In genomic region chr1:32355778-32356177, GRCh38 we compare ENCODE assay signal across 5 cellular contexts. TPM values are rescaled to one million over a fixed set of nuclear protein-coding genes. Genes with fewer than 3 reads are reported as not detected.
A peak's percentile ranks its signal among the peaks of the same experiment; 100 is the strongest.
DNase-seq lines count a peak whose midpoint lies in the region; TF ChIP-seq lines count a peak whose summit lies in the region.
"Not testable (repeated sequence)": the region's sequence is repeated elsewhere in the genome, so short reads cannot be mapped to it uniquely, and the experiment has no call there.

No MANE protein-coding gene starts in this region.

- H3K9me3 Mint-ChIP-seq in endothelial cell (ENCODE audit: unreplicated experiment); nephron; neural crest cell: not testable (repeated sequence)

- peaks cover 11% of the 10 kb centered on the region for H3K36me3 Mint-ChIP-seq in endothelial cell (ENCODE audit: low read depth, unreplicated experiment)
- peaks cover 12% of the 10 kb centered on the region for H3K36me3 Mint-ChIP-seq in nephron (ENCODE audit: low read depth)
- H3K36me3 Mint-ChIP-seq in neural crest cell (ENCODE audit: low read depth): not testable (repeated sequence)

- not testable (repeated sequence) for H3K4me3 ChIP-seq in HEK293 (ENCODE audit: low read depth, low read length); testis

- peak overlapping the region; percentile 13 for H3K27ac Mint-ChIP-seq in endothelial cell (ENCODE audit: unreplicated experiment)
- peak overlapping the region; percentile 85 to 100 (median 99) for H3K27ac Mint-ChIP-seq in nephron
- peak overlapping the region; percentile 1 for H3K27ac Mint-ChIP-seq in neural crest cell (ENCODE audit: unreplicated experiment)

- H3K4me1 Mint-ChIP-seq in endothelial cell (ENCODE audit: unreplicated experiment): peaks cover 42% of the 10 kb centered on the region
- peaks cover 44% of the 10 kb centered on the region for H3K4me1 Mint-ChIP-seq in nephron
- peaks cover 49% of the 10 kb centered on the region for H3K4me1 Mint-ChIP-seq in neural crest cell

- CTCF ChIA-PET in HEK293 (lab: Yijun Ruan, JAX): interaction anchor here (1.3 kb wide), 1 partner anchor 140 kb away, joined by 4 read pairs; no protein-coding TSS in a partner anchor

- POLR2A ChIA-PET in HEK293 (lab: Yijun Ruan, JAX): interaction anchor here (0.6 to 1.2 kb wide), 4 partner anchors 20 to 149 kb away, joined by 3 to 6 read pairs (median 3); partner anchors contain the start of gene MARCKSL1

- H3K4me3 Mint-ChIP-seq in endothelial cell (ENCODE audit: unreplicated experiment); nephron; neural crest cell: not testable (repeated sequence)

- H3K4me1 ChIP-seq in HEK293 (ENCODE audit: control insufficient read depth, insufficient read depth, low read length): not testable (repeated sequence)
- peaks cover 51% of the 10 kb centered on the region for H3K4me1 ChIP-seq in testis

- peaks cover 18% of the 10 kb centered on the region for H3K27me3 Mint-ChIP-seq in endothelial cell (ENCODE audit: unreplicated experiment)
- not testable (repeated sequence) for H3K27me3 Mint-ChIP-seq in nephron (ENCODE audit: low read depth); neural crest cell (ENCODE audit: low read depth)

- H3K27me3 ChIP-seq in testis: not testable (repeated sequence)

- not testable (repeated sequence) for TF ChIP-seq CTCF in HEK293 (tag by site-specific recombination; IDR thresholded peaks at IDR 0.05); endothelial cell (IDR thresholded peaks at IDR 0.05; ENCODE audit: unreplicated experiment); nephron (IDR thresholded peaks at IDR 0.05; ENCODE audit: unreplicated experiment in 3 of 3); neural crest cell (conservative IDR thresholded peaks at IDR 0.05); testis (IDR thresholded peaks at IDR 0.05)

- H3K27ac ChIP-seq in HEK293 (ENCODE audit: extremely low read depth, low read depth, low read length): not testable (repeated sequence)
- H3K27ac ChIP-seq in testis: peak overlapping the region; percentile 15 to 98

- intact Hi-C loops in testis (cut with DNase I; ENCODE audit: low total_unique reads): not testable (repeated sequence)

- TF ChIP-seq POLR2A in testis (IDR thresholded peaks at IDR 0.05): not testable (repeated sequence)

- 80 to 83% methylated on average over 6 of the region's 6 CpGs for WGBS in testis, 2 donors

- DNase-seq in endothelial cell (ENCODE audit: low spot score); neural crest cell (ENCODE audit: low read depth, low spot score); testis: not testable (repeated sequence)

- H3K36me3 ChIP-seq in HEK293 (ENCODE audit: control insufficient read depth in 2 of 2, insufficient read depth in 1 of 2, low read length in 2 of 2): peaks cover 0 to 64% of the 10 kb centered on the region in 2 experiments; a peak in 2 of 3 replicates
- not testable (repeated sequence) for H3K36me3 ChIP-seq in testis (ENCODE audit: low read depth, missing control alignments)

- H3K9me3 ChIP-seq in HEK293 (ENCODE audit: control insufficient read depth, insufficient read depth, low read depth, low read length); testis: not testable (repeated sequence)

TF ChIP-seq in HEK293, 187 proteins besides CTCF, POLR2A, EP300 and RAD21:
- peak; percentile 91 for TF ChIP-seq PRDM10 (tag by site-specific recombination; IDR thresholded peaks at IDR 0.05)

RNA-seq across cellular contexts. Expression of gene FAM229A, which starts 6.5 kb away (rescaled TPM):
- 8.5 TPM for total RNA-seq in endothelial cell (ENCODE audit: unreplicated experiment)
- 7.1 and 7.7 TPM in 2 replicates for total RNA-seq in neural crest cell
- 100 to 1,000 TPM; 103 to 194 TPM for total RNA-seq in testis
- polyA plus RNA-seq in testis (ENCODE audit: insufficient read depth, low read depth, low replicate concordance): 71.5 TPM

RNA-seq across cellular contexts. Expression of gene TSSK3, which starts 6.6 kb away (rescaled TPM):
- total RNA-seq in endothelial cell (ENCODE audit: unreplicated experiment) (0.67 TPM), neural crest cell (2.2 and 2.7 TPM in 2 replicates), testis (10 to 100 TPM; 25.7 to 72.9 TPM)
- 55.6 TPM for polyA plus RNA-seq in testis (ENCODE audit: insufficient read depth, low read depth, low replicate concordance)

RNA-seq across cellular contexts. Expression of gene MARCKSL1, which starts 19.7 kb away (rescaled TPM):
- total RNA-seq in endothelial cell (ENCODE audit: unreplicated experiment): 730 TPM
- total RNA-seq in neural crest cell: 943 and 952 TPM in 2 replicates
- total RNA-seq in testis: 100 to 1,000 TPM; 288 to 312 TPM
- polyA plus RNA-seq in testis (ENCODE audit: insufficient read depth, low read depth, low replicate concordance): 326 TPM

RNA-seq across cellular contexts. Expression of gene BSDC1, which starts 38.5 kb away (rescaled TPM):
- total RNA-seq in endothelial cell (ENCODE audit: unreplicated experiment) (79.0 TPM), neural crest cell (38.6 and 41.5 TPM in 2 replicates), testis (100 to 1,000 TPM; 160 to 234 TPM)
- polyA plus RNA-seq in testis (ENCODE audit: insufficient read depth, low read depth, low replicate concordance): 130 TPM

Comparison
In these comparisons a context has a peak if more than half of its experiments do, and no peak if none do; other contexts are left out.
1. H3K27ac Mint-ChIP-seq: peak in every context shown above with its lines; median percentile 99 in nephron; 13 in endothelial cell; 1 in neural crest cell.
2. RNA of gene FAM229A, which starts 6.5 kb away (total RNA-seq): 103 to 194 TPM in testis; 8.5 TPM in endothelial cell (single experiment) and 7.1 to 7.7 TPM in neural crest cell; every median in the first group is over 10 times any median in the second.